Comparison of ENCODE assay signal across 1 cellular context in the genomic region with DNA sequence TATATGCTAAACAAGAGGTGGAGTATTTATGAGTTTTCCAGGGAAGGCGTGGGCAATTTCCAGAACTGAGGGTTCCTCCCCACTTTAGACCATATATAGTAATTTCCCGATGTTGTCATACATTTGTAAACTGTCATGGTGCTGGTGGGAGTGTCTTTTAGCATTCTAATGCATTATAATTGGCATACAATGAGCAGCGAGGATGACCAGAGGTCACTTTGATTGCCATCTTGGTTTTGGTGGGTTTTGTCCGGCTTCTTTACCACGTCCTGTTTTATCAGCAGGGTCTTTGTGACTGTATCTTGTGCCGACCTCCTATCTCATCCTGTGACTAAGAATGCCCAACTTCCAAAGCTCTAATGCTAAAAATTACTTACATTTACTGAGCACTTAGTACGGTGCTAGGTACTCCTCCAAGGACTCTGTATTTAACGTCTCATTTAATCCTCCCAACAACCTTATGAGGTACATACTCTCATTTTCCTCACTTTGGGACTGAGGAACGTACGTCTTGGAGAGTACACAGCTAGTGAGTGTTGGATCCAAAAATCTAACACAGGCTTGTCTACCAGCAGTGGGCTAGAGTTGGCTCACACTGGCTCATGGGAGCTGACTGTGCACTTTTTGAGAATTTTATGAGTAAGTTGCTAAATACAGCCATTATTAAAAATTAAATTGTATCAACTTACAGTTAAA.
TF ChIP-seq lines count a peak whose summit lies in the region.

No MANE protein-coding gene starts in this region.

TF ChIP-seq in K562, 482 proteins besides CTCF, POLR2A, EP300 and RAD21 (continued from another document):
- TF ChIP-seq STAT5A (IDR thresholded peaks at IDR 0.05; ENCODE audit: borderline replicate concordance, low read length), result peak; percentile 34; the same call in 1 of the 2 replicates
- TF ChIP-seq, protein P1, sequence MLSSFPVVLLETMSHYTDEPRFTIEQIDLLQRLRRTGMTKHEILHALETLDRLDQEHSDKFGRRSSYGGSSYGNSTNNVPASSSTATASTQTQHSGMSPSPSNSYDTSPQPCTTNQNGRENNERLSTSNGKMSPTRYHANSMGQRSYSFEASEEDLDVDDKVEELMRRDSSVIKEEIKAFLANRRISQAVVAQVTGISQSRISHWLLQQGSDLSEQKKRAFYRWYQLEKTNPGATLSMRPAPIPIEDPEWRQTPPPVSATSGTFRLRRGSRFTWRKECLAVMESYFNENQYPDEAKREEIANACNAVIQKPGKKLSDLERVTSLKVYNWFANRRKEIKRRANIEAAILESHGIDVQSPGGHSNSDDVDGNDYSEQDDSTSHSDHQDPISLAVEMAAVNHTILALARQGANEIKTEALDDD (IDR thresholded peaks at IDR 0.05), result no peak
- TF ChIP-seq, protein P2, sequence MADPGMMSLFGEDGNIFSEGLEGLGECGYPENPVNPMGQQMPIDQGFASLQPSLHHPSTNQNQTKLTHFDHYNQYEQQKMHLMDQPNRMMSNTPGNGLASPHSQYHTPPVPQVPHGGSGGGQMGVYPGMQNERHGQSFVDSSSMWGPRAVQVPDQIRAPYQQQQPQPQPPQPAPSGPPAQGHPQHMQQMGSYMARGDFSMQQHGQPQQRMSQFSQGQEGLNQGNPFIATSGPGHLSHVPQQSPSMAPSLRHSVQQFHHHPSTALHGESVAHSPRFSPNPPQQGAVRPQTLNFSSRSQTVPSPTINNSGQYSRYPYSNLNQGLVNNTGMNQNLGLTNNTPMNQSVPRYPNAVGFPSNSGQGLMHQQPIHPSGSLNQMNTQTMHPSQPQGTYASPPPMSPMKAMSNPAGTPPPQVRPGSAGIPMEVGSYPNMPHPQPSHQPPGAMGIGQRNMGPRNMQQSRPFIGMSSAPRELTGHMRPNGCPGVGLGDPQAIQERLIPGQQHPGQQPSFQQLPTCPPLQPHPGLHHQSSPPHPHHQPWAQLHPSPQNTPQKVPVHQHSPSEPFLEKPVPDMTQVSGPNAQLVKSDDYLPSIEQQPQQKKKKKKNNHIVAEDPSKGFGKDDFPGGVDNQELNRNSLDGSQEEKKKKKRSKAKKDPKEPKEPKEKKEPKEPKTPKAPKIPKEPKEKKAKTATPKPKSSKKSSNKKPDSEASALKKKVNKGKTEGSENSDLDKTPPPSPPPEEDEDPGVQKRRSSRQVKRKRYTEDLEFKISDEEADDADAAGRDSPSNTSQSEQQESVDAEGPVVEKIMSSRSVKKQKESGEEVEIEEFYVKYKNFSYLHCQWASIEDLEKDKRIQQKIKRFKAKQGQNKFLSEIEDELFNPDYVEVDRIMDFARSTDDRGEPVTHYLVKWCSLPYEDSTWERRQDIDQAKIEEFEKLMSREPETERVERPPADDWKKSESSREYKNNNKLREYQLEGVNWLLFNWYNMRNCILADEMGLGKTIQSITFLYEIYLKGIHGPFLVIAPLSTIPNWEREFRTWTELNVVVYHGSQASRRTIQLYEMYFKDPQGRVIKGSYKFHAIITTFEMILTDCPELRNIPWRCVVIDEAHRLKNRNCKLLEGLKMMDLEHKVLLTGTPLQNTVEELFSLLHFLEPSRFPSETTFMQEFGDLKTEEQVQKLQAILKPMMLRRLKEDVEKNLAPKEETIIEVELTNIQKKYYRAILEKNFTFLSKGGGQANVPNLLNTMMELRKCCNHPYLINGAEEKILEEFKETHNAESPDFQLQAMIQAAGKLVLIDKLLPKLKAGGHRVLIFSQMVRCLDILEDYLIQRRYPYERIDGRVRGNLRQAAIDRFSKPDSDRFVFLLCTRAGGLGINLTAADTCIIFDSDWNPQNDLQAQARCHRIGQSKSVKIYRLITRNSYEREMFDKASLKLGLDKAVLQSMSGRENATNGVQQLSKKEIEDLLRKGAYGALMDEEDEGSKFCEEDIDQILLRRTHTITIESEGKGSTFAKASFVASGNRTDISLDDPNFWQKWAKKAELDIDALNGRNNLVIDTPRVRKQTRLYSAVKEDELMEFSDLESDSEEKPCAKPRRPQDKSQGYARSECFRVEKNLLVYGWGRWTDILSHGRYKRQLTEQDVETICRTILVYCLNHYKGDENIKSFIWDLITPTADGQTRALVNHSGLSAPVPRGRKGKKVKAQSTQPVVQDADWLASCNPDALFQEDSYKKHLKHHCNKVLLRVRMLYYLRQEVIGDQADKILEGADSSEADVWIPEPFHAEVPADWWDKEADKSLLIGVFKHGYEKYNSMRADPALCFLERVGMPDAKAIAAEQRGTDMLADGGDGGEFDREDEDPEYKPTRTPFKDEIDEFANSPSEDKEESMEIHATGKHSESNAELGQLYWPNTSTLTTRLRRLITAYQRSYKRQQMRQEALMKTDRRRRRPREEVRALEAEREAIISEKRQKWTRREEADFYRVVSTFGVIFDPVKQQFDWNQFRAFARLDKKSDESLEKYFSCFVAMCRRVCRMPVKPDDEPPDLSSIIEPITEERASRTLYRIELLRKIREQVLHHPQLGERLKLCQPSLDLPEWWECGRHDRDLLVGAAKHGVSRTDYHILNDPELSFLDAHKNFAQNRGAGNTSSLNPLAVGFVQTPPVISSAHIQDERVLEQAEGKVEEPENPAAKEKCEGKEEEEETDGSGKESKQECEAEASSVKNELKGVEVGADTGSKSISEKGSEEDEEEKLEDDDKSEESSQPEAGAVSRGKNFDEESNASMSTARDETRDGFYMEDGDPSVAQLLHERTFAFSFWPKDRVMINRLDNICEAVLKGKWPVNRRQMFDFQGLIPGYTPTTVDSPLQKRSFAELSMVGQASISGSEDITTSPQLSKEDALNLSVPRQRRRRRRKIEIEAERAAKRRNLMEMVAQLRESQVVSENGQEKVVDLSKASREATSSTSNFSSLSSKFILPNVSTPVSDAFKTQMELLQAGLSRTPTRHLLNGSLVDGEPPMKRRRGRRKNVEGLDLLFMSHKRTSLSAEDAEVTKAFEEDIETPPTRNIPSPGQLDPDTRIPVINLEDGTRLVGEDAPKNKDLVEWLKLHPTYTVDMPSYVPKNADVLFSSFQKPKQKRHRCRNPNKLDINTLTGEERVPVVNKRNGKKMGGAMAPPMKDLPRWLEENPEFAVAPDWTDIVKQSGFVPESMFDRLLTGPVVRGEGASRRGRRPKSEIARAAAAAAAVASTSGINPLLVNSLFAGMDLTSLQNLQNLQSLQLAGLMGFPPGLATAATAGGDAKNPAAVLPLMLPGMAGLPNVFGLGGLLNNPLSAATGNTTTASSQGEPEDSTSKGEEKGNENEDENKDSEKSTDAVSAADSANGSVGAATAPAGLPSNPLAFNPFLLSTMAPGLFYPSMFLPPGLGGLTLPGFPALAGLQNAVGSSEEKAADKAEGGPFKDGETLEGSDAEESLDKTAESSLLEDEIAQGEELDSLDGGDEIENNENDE (IDR thresholded peaks at IDR 0.05; ENCODE audit: low read depth, low read length), result no peak
- peak; percentile 73 for TF ChIP-seq BACH1 (tag; IDR thresholded peaks at IDR 0.05)
- TF ChIP-seq HDAC1 (IDR thresholded peaks at IDR 0.05), result no peak
- TF ChIP-seq HNRNPL (IDR thresholded peaks at IDR 0.05; ENCODE audit: low read depth, low read length), result no peak
- TF ChIP-seq STAG1 (CRISPR knock-in tag; IDR thresholded peaks at IDR 0.05; ENCODE audit: borderline replicate concordance), result no peak
- no peak for TF ChIP-seq SETDB1 (IDR thresholded peaks at IDR 0.05; ENCODE audit: low read length)
- no peak for TF ChIP-seq ZNF507 (tag; conservative IDR thresholded peaks at IDR 0.05)
- no peak for TF ChIP-seq PRPF4 (IDR thresholded peaks at IDR 0.05; ENCODE audit: insufficient read depth, low read depth, low read length, poor library complexity, severe bottlenecking)
- TF ChIP-seq ZKSCAN1 (IDR thresholded peaks at IDR 0.05; ENCODE audit: low read depth, low read length), result no peak
- TF ChIP-seq NFIX (CRISPR knock-in tag; IDR thresholded peaks at IDR 0.05; ENCODE audit: low read depth), result no peak
- no peak for TF ChIP-seq RB1 (IDR thresholded peaks at IDR 0.05; ENCODE audit: low read depth)
- TF ChIP-seq ZBTB7A (IDR thresholded peaks at IDR 0.05; ENCODE audit: borderline replicate concordance, control insufficient read depth, low read depth, low read length), result no peak
- no peak for TF ChIP-seq IFI16 (CRISPR knock-in tag; IDR thresholded peaks at IDR 0.05)
- TF ChIP-seq DIDO1 (tag; IDR thresholded peaks at IDR 0.05; ENCODE audit: low read depth), result no peak
- TF ChIP-seq CTBP1 (IDR thresholded peaks at IDR 0.05; ENCODE audit: borderline replicate concordance), result no peak
- TF ChIP-seq, protein P3, sequence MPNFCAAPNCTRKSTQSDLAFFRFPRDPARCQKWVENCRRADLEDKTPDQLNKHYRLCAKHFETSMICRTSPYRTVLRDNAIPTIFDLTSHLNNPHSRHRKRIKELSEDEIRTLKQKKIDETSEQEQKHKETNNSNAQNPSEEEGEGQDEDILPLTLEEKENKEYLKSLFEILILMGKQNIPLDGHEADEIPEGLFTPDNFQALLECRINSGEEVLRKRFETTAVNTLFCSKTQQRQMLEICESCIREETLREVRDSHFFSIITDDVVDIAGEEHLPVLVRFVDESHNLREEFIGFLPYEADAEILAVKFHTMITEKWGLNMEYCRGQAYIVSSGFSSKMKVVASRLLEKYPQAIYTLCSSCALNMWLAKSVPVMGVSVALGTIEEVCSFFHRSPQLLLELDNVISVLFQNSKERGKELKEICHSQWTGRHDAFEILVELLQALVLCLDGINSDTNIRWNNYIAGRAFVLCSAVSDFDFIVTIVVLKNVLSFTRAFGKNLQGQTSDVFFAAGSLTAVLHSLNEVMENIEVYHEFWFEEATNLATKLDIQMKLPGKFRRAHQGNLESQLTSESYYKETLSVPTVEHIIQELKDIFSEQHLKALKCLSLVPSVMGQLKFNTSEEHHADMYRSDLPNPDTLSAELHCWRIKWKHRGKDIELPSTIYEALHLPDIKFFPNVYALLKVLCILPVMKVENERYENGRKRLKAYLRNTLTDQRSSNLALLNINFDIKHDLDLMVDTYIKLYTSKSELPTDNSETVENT (CRISPR knock-in tag; IDR thresholded peaks at IDR 0.05), result no peak
- TF ChIP-seq U2AF2 (optimal IDR thresholded peaks at IDR 0.05; ENCODE audit: low read depth, low read length), result no peak
- TF ChIP-seq ZNF57 (CRISPR knock-in tag; IDR thresholded peaks at IDR 0.05), result no peak
- TF ChIP-seq RBM25 (IDR thresholded peaks at IDR 0.05; ENCODE audit: low read depth, low read length, severe bottlenecking), result no peak
- TF ChIP-seq SRSF7 (optimal IDR thresholded peaks at IDR 0.05; ENCODE audit: low read depth, low read length), result no peak
- no peak for TF ChIP-seq PHF20 (IDR thresholded peaks at IDR 0.05; ENCODE audit: partially characterized antibody)
- TF ChIP-seq KHSRP (IDR thresholded peaks at IDR 0.05), result no peak
- no peak for TF ChIP-seq ETS2 (tag; IDR thresholded peaks at IDR 0.05; ENCODE audit: borderline replicate concordance, poor library complexity, severe bottlenecking)
- TF ChIP-seq ZNF699 (CRISPR knock-in tag; IDR thresholded peaks at IDR 0.05; ENCODE audit: insufficient replicate concordance), result no peak
- TF ChIP-seq ZNF764 (CRISPR knock-in tag; IDR thresholded peaks at IDR 0.05; ENCODE audit: low read depth), result no peak
- peak in 1 of 3 experiments; percentile 9 for TF ChIP-seq YY1 (IDR thresholded peaks at IDR 0.05; ENCODE audit: borderline replicate concordance in 1 of 3, control insufficient read depth in 1 of 3, extremely low read depth in 1 of 3, insufficient read depth in 3 of 3, insufficient read length in 1 of 3, insufficient replicate concordance in 2 of 3, low read depth in 1 of 3, low read length in 2 of 3)
- TF ChIP-seq, protein P4, sequence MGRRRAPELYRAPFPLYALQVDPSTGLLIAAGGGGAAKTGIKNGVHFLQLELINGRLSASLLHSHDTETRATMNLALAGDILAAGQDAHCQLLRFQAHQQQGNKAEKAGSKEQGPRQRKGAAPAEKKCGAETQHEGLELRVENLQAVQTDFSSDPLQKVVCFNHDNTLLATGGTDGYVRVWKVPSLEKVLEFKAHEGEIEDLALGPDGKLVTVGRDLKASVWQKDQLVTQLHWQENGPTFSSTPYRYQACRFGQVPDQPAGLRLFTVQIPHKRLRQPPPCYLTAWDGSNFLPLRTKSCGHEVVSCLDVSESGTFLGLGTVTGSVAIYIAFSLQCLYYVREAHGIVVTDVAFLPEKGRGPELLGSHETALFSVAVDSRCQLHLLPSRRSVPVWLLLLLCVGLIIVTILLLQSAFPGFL (CRISPR knock-in tag; IDR thresholded peaks at IDR 0.05), result no peak
- TF ChIP-seq, protein P5, sequence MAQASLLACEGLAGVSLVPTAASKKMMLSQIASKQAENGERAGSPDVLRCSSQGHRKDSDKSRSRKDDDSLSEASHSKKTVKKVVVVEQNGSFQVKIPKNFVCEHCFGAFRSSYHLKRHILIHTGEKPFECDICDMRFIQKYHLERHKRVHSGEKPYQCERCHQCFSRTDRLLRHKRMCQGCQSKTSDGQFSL (CRISPR knock-in tag; IDR thresholded peaks at IDR 0.05), result no peak
- TF ChIP-seq, protein P5 (tag; IDR thresholded peaks at IDR 0.05), result no peak
- peak; percentile 53; the same call in 1 of the 2 replicates for TF ChIP-seq MEF2D (tag; conservative IDR thresholded peaks at IDR 0.05; ENCODE audit: low read depth)
- no peak for TF ChIP-seq ZNF274 (IDR thresholded peaks at IDR 0.05; ENCODE audit: borderline replicate concordance, low read depth, low read length)
- TF ChIP-seq CBFA2T2 (conservative IDR thresholded peaks at IDR 0.05), result no peak
- TF ChIP-seq, protein P6, sequence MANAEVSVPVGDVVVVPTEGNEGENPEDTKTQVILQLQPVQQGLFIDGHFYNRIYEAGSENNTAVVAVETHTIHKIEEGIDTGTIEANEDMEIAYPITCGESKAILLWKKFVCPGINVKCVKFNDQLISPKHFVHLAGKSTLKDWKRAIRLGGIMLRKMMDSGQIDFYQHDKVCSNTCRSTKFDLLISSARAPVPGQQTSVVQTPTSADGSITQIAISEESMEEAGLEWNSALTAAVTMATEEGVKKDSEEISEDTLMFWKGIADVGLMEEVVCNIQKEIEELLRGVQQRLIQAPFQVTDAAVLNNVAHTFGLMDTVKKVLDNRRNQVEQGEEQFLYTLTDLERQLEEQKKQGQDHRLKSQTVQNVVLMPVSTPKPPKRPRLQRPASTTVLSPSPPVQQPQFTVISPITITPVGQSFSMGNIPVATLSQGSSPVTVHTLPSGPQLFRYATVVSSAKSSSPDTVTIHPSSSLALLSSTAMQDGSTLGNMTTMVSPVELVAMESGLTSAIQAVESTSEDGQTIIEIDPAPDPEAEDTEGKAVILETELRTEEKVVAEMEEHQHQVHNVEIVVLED (CRISPR knock-in tag; IDR thresholded peaks at IDR 0.05), result no peak
- TF ChIP-seq ZC3H8 (IDR thresholded peaks at IDR 0.05), result no peak
- TF ChIP-seq ASH1L (IDR thresholded peaks at IDR 0.05; ENCODE audit: borderline replicate concordance, low read depth, partially characterized antibody), result no peak
- TF ChIP-seq RFX5 (IDR thresholded peaks at IDR 0.05; ENCODE audit: low read depth, low read length), result no peak
